Comparison of ENCODE assay signal across 16 cellular contexts in genomic region chr3:38143511-38143910, GRCh38. TPM values are rescaled to one million over a fixed set of nuclear protein-coding genes. Genes with fewer than 3 reads are reported as not detected.
DNase-seq lines count a peak whose midpoint lies in the region; ATAC-seq and TF ChIP-seq lines count a peak whose summit lies in the region.
"Had no signal": no experiment of that assay in that cellular context is flagged by ENCODE, and none has a peak within 500 bp of the region (broad histone marks: within the 10 kb centered on the region; RNA-seq: fewer than 3 reads in every experiment).

No MANE protein-coding gene starts in this region.

- H3K36me3 Mint-ChIP-seq in CD14-positive monocyte: peaks cover 28 to 39% of the 10 kb centered on the region in 2 donors

- no peak for TF ChIP-seq CTCF in CD14-positive monocyte (IDR thresholded peaks at IDR 0.05)
- no peak for TF ChIP-seq CTCF in OCI-LY3 (IDR thresholded peaks at IDR 0.05; ENCODE audit: low read depth, low read length)
- no peak for TF ChIP-seq CTCF in lower lobe of right lung (IDR thresholded peaks at IDR 0.05)
- no peak for TF ChIP-seq CTCF in testis (IDR thresholded peaks at IDR 0.05)

- no peak for ATAC-seq in lower lobe of right lung
- ATAC-seq: PC-3 had no signal

- H3K27ac Mint-ChIP-seq in CD14-positive monocyte: peak overlapping the region in 6 of 7 donors; percentile 15 to 77 (median 64)

- peaks cover 24% of the 10 kb centered on the region for H3K79me2 ChIP-seq in OCI-LY3 (ENCODE audit: low read length)

- peak overlapping the region; percentile 22 for H3K27ac ChIP-seq in OCI-LY3 (ENCODE audit: low read length)
- no peak overlapping the region for H3K27ac ChIP-seq in lower lobe of right lung
- H3K27ac ChIP-seq in testis: no peak overlapping the region
- H3K27ac ChIP-seq: C4-2B, SJCRH30 had no signal

- DNase-seq in CD14-positive monocyte (ENCODE audit: low spot score) (no peak), lower lobe of right lung (peak; percentile 32), testis (peak; percentile 8), NK-92 (lab: John Stamatoyannopoulos, UW; ENCODE audit: unreplicated experiment) (no peak), GM03348 (ENCODE audit: low spot score) (no peak), AML-193 (lab: John Stamatoyannopoulos, UW) (no peak)
- DNase-seq: NCI-H1092 treated with DMSO at 0.1 percent for 48 hours, NCI-H146, NCI-H2081, NCI-H2171 treated with DMSO at 0.1 percent for 48 hours, NCI-H774, PC-3, RPMI8226, SJCRH30 had no signal

- H2AFZ ChIP-seq in OCI-LY3 (ENCODE audit: low read depth, low read length): no peak overlapping the region

- peaks cover 43% of the 10 kb centered on the region for H3K36me3 ChIP-seq in OCI-LY3 (replicated peaks; ENCODE audit: low read depth, low read length)
- H3K36me3 ChIP-seq in lower lobe of right lung: peaks cover 25% of the 10 kb centered on the region
- no peaks in the 10 kb centered on the region for H3K36me3 ChIP-seq in testis (ENCODE audit: low read depth, missing control alignments)
- H3K36me3 ChIP-seq: SJCRH30 had no signal

- 51 to 78% methylated on average over 2 to 3 of the region's 3 CpGs for WGBS in testis, 2 donors

- peaks cover 0 to 11% (median 4%) of the 10 kb centered on the region in 7 donors for H3K9me3 Mint-ChIP-seq in CD14-positive monocyte

- H3K4me1 ChIP-seq in OCI-LY3 (ENCODE audit: low read length): peaks cover 37% of the 10 kb centered on the region
- peaks cover 29% of the 10 kb centered on the region for H3K4me1 ChIP-seq in lower lobe of right lung
- H3K4me1 ChIP-seq in testis: peaks cover 7% of the 10 kb centered on the region
- H3K4me1 ChIP-seq: SJCRH30 had no signal

- peaks cover 0 to 4% (median 0%) of the 10 kb centered on the region in 3 donors for H3K27me3 Mint-ChIP-seq in CD14-positive monocyte (ENCODE audit: low read depth in 3 of 3)

- H3K4me2 ChIP-seq in OCI-LY3 (ENCODE audit: low read length): peak overlapping the region; percentile 75

- peaks cover 68% of the 10 kb centered on the region for H3K4me1 Mint-ChIP-seq in CD14-positive monocyte

- intact Hi-C loops in CD14-positive monocyte (cut with micrococcal nuclease): loop anchor here in 1 of 2 donors (10.0 kb wide), 1 partner anchor 59 kb away; no protein-coding TSS in a partner anchor
- intact Hi-C loops in lower lobe of right lung (cut with DNase I): no loop called here
- intact Hi-C loops in testis (cut with DNase I; ENCODE audit: low total_unique reads): no loop called here

- H3K4me3 ChIP-seq in OCI-LY3 (ENCODE audit: low read length): peak overlapping the region; percentile 41
- H3K4me3 ChIP-seq in lower lobe of right lung: no peak overlapping the region
- no peak overlapping the region for H3K4me3 ChIP-seq in testis
- H3K4me3 ChIP-seq: SJCRH30 had no signal

- peaks cover 21% of the 10 kb centered on the region for H3K9me3 ChIP-seq in OCI-LY3 (ENCODE audit: insufficient read depth, low read length)
- no peaks in the 10 kb centered on the region for H3K9me3 ChIP-seq in lower lobe of right lung
- no peaks in the 10 kb centered on the region for H3K9me3 ChIP-seq in testis
- H3K9me3 ChIP-seq: SJCRH30 had no signal

- peak overlapping the region; percentile 12; the same call in 1 of the 2 replicates for H3K9ac ChIP-seq in OCI-LY3 (ENCODE audit: low read length)

- H3K4me3 Mint-ChIP-seq in CD14-positive monocyte: no peak overlapping the region

- H4K20me1 ChIP-seq in OCI-LY3 (ENCODE audit: insufficient read depth, low read length): no peaks in the 10 kb centered on the region

- H3K27me3 ChIP-seq in OCI-LY3 (ENCODE audit: low read depth, low read length) (no peaks in the 10 kb centered on the region), lower lobe of right lung (ENCODE audit: low read depth) (no peaks in the 10 kb centered on the region), testis (no peaks in the 10 kb centered on the region)
- H3K27me3 ChIP-seq: SJCRH30 had no signal

- no peak for TF ChIP-seq POLR2A in testis (IDR thresholded peaks at IDR 0.05)

RNA-seq across cellular contexts. Expression of gene MYD88, which starts 5.0 kb away (rescaled TPM):
- polyA plus RNA-seq in CD14-positive monocyte: 100 to 1,000 TPM; 398 to 427 TPM
- 99.7 TPM for total RNA-seq in lower lobe of right lung
- total RNA-seq in testis: 10 to 100 TPM; 18.7 to 22.3 TPM
- 30.1 TPM for polyA plus RNA-seq in testis (ENCODE audit: insufficient read depth, low read depth, low replicate concordance)

RNA-seq across cellular contexts. Expression of gene ACAA1, which starts 6.6 kb away (rescaled TPM):
- 100 to 1,000 TPM; 123 to 133 TPM for polyA plus RNA-seq in CD14-positive monocyte
- total RNA-seq in lower lobe of right lung: 88.3 TPM
- 10 to 100 TPM; 58.3 to 60.9 TPM for total RNA-seq in testis
- polyA plus RNA-seq in testis (ENCODE audit: insufficient read depth, low read depth, low replicate concordance): 50.7 TPM

RNA-seq across cellular contexts. Expression of gene OXSR1, which starts 21.8 kb away (rescaled TPM):
- polyA plus RNA-seq in CD14-positive monocyte: 10 to 100 TPM in 1 of 2 donors, 1 to 10 TPM in 1; 9.4 to 12.3 TPM
- total RNA-seq in lower lobe of right lung: 29.2 TPM
- 10 to 100 TPM; 39.7 to 48.7 TPM for total RNA-seq in testis
- polyA plus RNA-seq in testis (ENCODE audit: insufficient read depth, low read depth, low replicate concordance): 26.0 TPM

Comparison
In these comparisons a context has a peak if more than half of its experiments do, and no peak if none do; other contexts are left out.
1. DNase-seq: peak in lower lobe of right lung (single experiment) and testis (single experiment); none in CD14-positive monocyte (single experiment), NK-92 (single experiment), GM03348 (single experiment) and AML-193 (0 of 2).